In the genomic region with DNA sequence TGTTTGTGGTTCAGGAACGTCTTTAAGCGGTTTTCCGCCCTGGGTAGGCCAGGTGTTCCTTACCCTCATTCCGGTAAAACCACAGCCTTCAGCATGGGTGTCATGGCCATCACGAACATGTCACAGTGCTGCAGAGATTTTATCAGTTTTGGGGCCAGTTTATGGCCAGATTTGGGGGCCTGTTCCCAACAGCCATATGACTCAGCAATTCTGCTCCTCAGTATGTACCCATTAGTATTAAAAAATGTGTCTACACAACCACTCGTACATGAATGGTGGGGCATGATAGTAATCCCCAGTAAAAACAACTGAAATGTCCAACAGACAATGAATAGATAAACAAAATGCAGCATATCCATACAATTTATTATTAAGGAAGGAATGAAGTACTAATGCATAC, we compare ENCODE assay signal across 33 cellular contexts. TPM values are rescaled to one million over a fixed set of nuclear protein-coding genes. Genes with fewer than 3 reads are reported as not detected.
"Had no signal": no experiment of that assay in that cellular context is flagged by ENCODE, and none has a peak within 500 bp of the region (broad histone marks: within the 10 kb centered on the region; RNA-seq: fewer than 3 reads in every experiment).

No MANE protein-coding gene starts in this region.

- FAIRE-seq: astrocyte, bronchial epithelial cell, endothelial cell of umbilical vein had no signal

- H3K27ac Mint-ChIP-seq: activated CD4-positive, alpha-beta memory T cell treated with anti-CD3 and anti-CD28 coated beads for 36 hours; activated CD4-positive, alpha-beta T cell treated with anti-CD3 and anti-CD28 coated beads for 36 hours; activated CD4-positive, alpha-beta T cell treated with anti-CD3 and anti-CD28 coated beads, Interleukin-2, amount 10 ng/mL, durations not matched to agents 24 days and 14 days; activated CD8-positive, alpha-beta memory T cell treated with anti-CD3 and anti-CD28 coated beads, Interleukin-2, amount 10 ng/mL, durations not matched to agents 7 days and 5 days; activated CD8-positive, alpha-beta T cell treated with anti-CD3 and anti-CD28 coated beads, Interleukin-2, amount 10 ng/mL, durations not matched to agents 7 days and 5 days; activated naive CD8-positive, alpha-beta T cell; activated T-helper 1 cell treated with anti-CD3 and anti-CD28 coated beads, Interleukin-12 subunit alpha, Interleukin-12 subunit beta, Interleukin-2, Interleukin-4 antibody, amounts not matched to agents 30 ng/mL and 10 ng/mL and 1 ng/mL, durations not matched to agents 14 hours and 24 hours and 36 hours; dendritic cell treated with granulocyte-macrophage colony-stimulating factor and Interleukin-4, amounts not matched to agents 40 ng/mL and 50 ng/mL, for 4 days had no signal

- H3K4me3 ChIP-seq: coronary artery, dorsolateral prefrontal cortex, esophagus squamous epithelium, gastroesophageal sphincter, heart right ventricle, hepatocyte had no signal

- DNase-seq: activated CD4-positive, alpha-beta memory T cell treated with anti-CD3 and anti-CD28 coated beads for 36 hours; activated CD4-positive, alpha-beta T cell treated with anti-CD3 and anti-CD28 coated beads for 36 hours; activated CD4-positive, alpha-beta T cell treated with anti-CD3 and anti-CD28 coated beads, Interleukin-2, amount 10 ng/mL, durations not matched to agents 24 days and 14 days; activated CD4-positive, CD25-positive, alpha-beta regulatory T cell; activated CD4-positive, CD25-positive, alpha-beta regulatory T cell treated with anti-CD3 and anti-CD28 coated beads, Interleukin-2, amount 50 U/mL, for 72 hours; activated CD8-positive, alpha-beta memory T cell treated with anti-CD3 and anti-CD28 coated beads, Interleukin-2, amount 10 ng/mL, durations not matched to agents 7 days and 5 days; activated CD8-positive, alpha-beta memory T cell treated with anti-CD3 and anti-CD28 coated beads, Interleukin-2, amount 50 U/mL, for 4 hours; activated CD8-positive, alpha-beta T cell treated with anti-CD3 and anti-CD28 coated beads, Interleukin-2, amount 10 ng/mL, durations not matched to agents 7 days and 5 days; activated gamma-delta T cell treated with Interleukin-2 at 50 U/mL for 16 hours; activated naive CD4-positive, alpha-beta T cell treated with anti-CD3 and anti-CD28 coated beads, Interleukin-2, amount 50 U/mL, for 16 hours; activated naive CD4-positive, alpha-beta T cell treated with Interleukin-2 at 50 U/mL for 16 hours; activated T-cell treated with anti-CD3 and anti-CD28 coated beads, Interleukin-2, amount 50 U/mL, for 1 hour; activated T-cell treated with anti-CD3 and anti-CD28 coated beads, Interleukin-2, amount 50 U/mL, for 48 hours; amniotic stem cell; anterior cingulate cortex; brain microvascular endothelial cell; dorsolateral prefrontal cortex; effector memory CD4-positive, alpha-beta T cell; esophagus squamous epithelium; foreskin melanocyte; heart right ventricle; T-helper 2 cell had no signal

- H3K27ac ChIP-seq: brain microvascular endothelial cell, coronary artery, dorsolateral prefrontal cortex, epithelial cell of prostate, esophagus squamous epithelium, gastroesophageal sphincter, heart right ventricle, hepatocyte had no signal

- H3K36me3 ChIP-seq: esophagus squamous epithelium, gastroesophageal sphincter, heart right ventricle had no signal

- H3K27me3 Mint-ChIP-seq: activated CD4-positive, alpha-beta memory T cell treated with anti-CD3 and anti-CD28 coated beads for 36 hours; activated CD4-positive, alpha-beta T cell treated with anti-CD3 and anti-CD28 coated beads, Interleukin-2, amount 10 ng/mL, durations not matched to agents 24 days and 14 days; activated CD8-positive, alpha-beta memory T cell treated with anti-CD3 and anti-CD28 coated beads, Interleukin-2, amount 10 ng/mL, durations not matched to agents 7 days and 5 days; dendritic cell treated with granulocyte-macrophage colony-stimulating factor and Interleukin-4, amounts not matched to agents 40 ng/mL and 50 ng/mL, for 4 days had no signal

- H3K4me1 Mint-ChIP-seq: activated CD4-positive, alpha-beta T cell treated with anti-CD3 and anti-CD28 coated beads for 36 hours; activated CD4-positive, alpha-beta T cell treated with anti-CD3 and anti-CD28 coated beads, Interleukin-2, amount 10 ng/mL, durations not matched to agents 24 days and 14 days; activated CD8-positive, alpha-beta memory T cell treated with anti-CD3 and anti-CD28 coated beads, Interleukin-2, amount 10 ng/mL, durations not matched to agents 7 days and 5 days; central memory CD8-positive, alpha-beta T cell had no signal

- ATAC-seq: activated CD4-positive, alpha-beta T cell treated with anti-CD3 and anti-CD28 coated beads for 36 hours; activated CD8-positive, alpha-beta memory T cell treated with anti-CD3 and anti-CD28 coated beads, Interleukin-2, amount 10 ng/mL, durations not matched to agents 7 days and 5 days; activated CD8-positive, alpha-beta T cell treated with anti-CD3 and anti-CD28 coated beads, Interleukin-2, amount 10 ng/mL, durations not matched to agents 7 days and 5 days; gastroesophageal sphincter; heart right ventricle had no signal

- H3K4me3 Mint-ChIP-seq: activated CD4-positive, alpha-beta memory T cell treated with anti-CD3 and anti-CD28 coated beads for 36 hours; activated CD4-positive, alpha-beta T cell treated with anti-CD3 and anti-CD28 coated beads for 36 hours; activated CD4-positive, alpha-beta T cell treated with anti-CD3 and anti-CD28 coated beads, Interleukin-2, amount 10 ng/mL, durations not matched to agents 24 days and 14 days; activated CD8-positive, alpha-beta memory T cell treated with anti-CD3 and anti-CD28 coated beads, Interleukin-2, amount 10 ng/mL, durations not matched to agents 7 days and 5 days; activated CD8-positive, alpha-beta T cell treated with anti-CD3 and anti-CD28 coated beads, Interleukin-2, amount 10 ng/mL, durations not matched to agents 7 days and 5 days; activated naive CD8-positive, alpha-beta T cell; activated T-helper 1 cell treated with anti-CD3 and anti-CD28 coated beads, Interleukin-12 subunit alpha, Interleukin-12 subunit beta, Interleukin-2, Interleukin-4 antibody, amounts not matched to agents 30 ng/mL and 10 ng/mL and 1 ng/mL, durations not matched to agents 14 hours and 24 hours and 36 hours; central memory CD8-positive, alpha-beta T cell; dendritic cell treated with granulocyte-macrophage colony-stimulating factor and Interleukin-4, amounts not matched to agents 40 ng/mL and 50 ng/mL, for 4 days had no signal

- H3K27me3 ChIP-seq: brain microvascular endothelial cell, dorsolateral prefrontal cortex, esophagus squamous epithelium, gastroesophageal sphincter, heart right ventricle, hepatocyte had no signal

- H3K36me3 Mint-ChIP-seq: activated CD4-positive, alpha-beta memory T cell treated with anti-CD3 and anti-CD28 coated beads for 36 hours; activated CD8-positive, alpha-beta memory T cell treated with anti-CD3 and anti-CD28 coated beads, Interleukin-2, amount 10 ng/mL, durations not matched to agents 7 days and 5 days; activated naive CD8-positive, alpha-beta T cell had no signal

- H2AFZ ChIP-seq: hepatocyte had no signal

- H3K9me3 Mint-ChIP-seq: activated CD4-positive, alpha-beta T cell treated with anti-CD3 and anti-CD28 coated beads, Interleukin-2, amount 10 ng/mL, durations not matched to agents 24 days and 14 days had no signal

- H3K4me2 ChIP-seq: hepatocyte had no signal

RNA-seq across cellular contexts. Expression of gene TTC23L, which starts 51.9 kb away (rescaled TPM):
- total RNA-seq: activated CD4-positive, alpha-beta T cell treated with anti-CD3 and anti-CD28 coated beads, Interleukin-2, amount 10 ng/mL, durations not matched to agents 24 days and 14 days; activated CD8-positive, alpha-beta memory T cell treated with anti-CD3 and anti-CD28 coated beads, Interleukin-2, amount 10 ng/mL, durations not matched to agents 7 days and 5 days; activated CD8-positive, alpha-beta T cell treated with anti-CD3 and anti-CD28 coated beads, Interleukin-2, amount 10 ng/mL, durations not matched to agents 7 days and 5 days; activated T-helper 1 cell treated with anti-CD3 and anti-CD28 coated beads, Interleukin-12 subunit alpha, Interleukin-12 subunit beta, Interleukin-2, Interleukin-4 antibody, amounts not matched to agents 30 ng/mL and 10 ng/mL and 1 ng/mL, durations not matched to agents 14 hours and 24 hours and 36 hours; endothelial cell of umbilical vein had no signal
- polyA plus RNA-seq: endothelial cell of umbilical vein, hepatocyte had no signal
